Comparison of ENCODE assay signal across 8 cellular contexts in the genomic region with DNA sequence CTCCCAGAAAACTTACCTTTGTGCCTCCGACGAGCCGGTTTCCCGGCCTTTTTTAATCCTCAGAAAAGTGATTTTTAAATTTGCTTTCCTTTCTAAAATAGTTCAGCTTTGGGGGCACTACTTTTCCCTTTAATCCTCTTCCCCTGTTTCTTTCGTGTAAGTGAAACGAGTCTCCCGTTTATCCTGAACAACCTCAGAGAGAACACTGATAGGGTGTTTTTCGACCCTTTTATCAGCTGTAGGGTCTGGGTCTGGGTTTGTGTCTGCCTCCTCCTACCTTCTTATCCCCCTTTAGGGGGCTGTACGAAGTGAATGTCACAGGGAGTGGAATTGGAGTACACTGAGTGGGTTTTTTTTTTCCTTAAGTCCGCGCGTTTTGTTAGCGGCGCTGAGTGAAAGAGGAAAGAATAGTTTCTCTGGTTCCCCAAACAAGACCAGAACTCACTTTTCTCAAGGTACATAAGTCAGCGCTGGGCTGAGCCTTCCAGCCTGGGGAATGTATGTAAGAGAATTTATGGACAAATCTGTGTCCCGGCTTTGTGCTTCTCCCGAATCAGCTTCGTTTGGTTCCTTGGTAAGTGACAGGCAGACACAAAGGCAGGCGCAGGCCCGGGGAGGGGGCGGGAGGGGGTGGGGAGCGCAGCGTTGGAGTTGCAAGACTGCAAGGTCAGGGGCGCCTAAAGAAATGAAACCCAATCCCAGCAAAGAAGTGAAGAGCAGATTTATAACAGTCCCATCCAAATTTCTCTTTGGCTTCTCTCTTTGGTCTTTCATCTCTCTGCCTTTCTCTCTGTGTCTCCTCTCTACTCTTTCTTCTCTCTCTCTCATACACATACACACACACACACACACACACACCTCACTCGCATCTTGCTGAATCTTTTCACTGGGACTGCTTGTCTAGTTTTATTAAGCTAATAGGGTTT. TPM values are rescaled to one million over a fixed set of nuclear protein-coding genes. Genes with fewer than 3 reads are reported as not detected.
DNase-seq lines count a peak whose midpoint lies in the region; ATAC-seq and TF ChIP-seq lines count a peak whose summit lies in the region.

No MANE protein-coding gene starts in this region.

- CTCF ChIA-PET in naive thymus-derived CD4-positive, alpha-beta T cell (lab: Charles Lee): interaction anchor here (1.9 kb wide), 1 partner anchor 326 kb away, joined by 12 read pairs; the partner anchor contains the start of gene PPA2

- H3K27me3 ChIP-seq in naive thymus-derived CD4-positive, alpha-beta T cell (ENCODE audit: control insufficient read depth in 2 of 2, insufficient read depth in 2 of 2, low read length in 2 of 2): no peaks in the 10 kb centered on the region
- no peaks in the 10 kb centered on the region for H3K27me3 ChIP-seq in upper lobe of left lung

- H3K4me1 ChIP-seq in naive thymus-derived CD4-positive, alpha-beta T cell (ENCODE audit: control insufficient read depth in 2 of 2, insufficient read depth in 2 of 2, low read length in 2 of 2): peaks cover 0 to 6% of the 10 kb centered on the region in 2 donors
- H3K4me1 ChIP-seq in upper lobe of left lung: peaks cover 12 to 34% (median 19%) of the 10 kb centered on the region in 4 donors

- H3K4me3 ChIP-seq in fibroblast of mammary gland (ENCODE audit: control insufficient read depth, low read depth, low read length): peak overlapping the region; percentile 97
- H3K4me3 ChIP-seq in naive thymus-derived CD4-positive, alpha-beta T cell (ENCODE audit: low read length): peak overlapping the region; percentile 97
- H3K4me3 ChIP-seq in upper lobe of left lung: peak overlapping the region; percentile 75 to 87 (median 82)

- peaks cover 0 to 9% (median 0%) of the 10 kb centered on the region in 3 experiments for H3K36me3 ChIP-seq in naive thymus-derived CD4-positive, alpha-beta T cell (ENCODE audit: control insufficient read depth in 2 of 3, insufficient read depth in 3 of 3, low read length in 3 of 3)
- H3K36me3 ChIP-seq in upper lobe of left lung: no peaks in the 10 kb centered on the region

- intact Hi-C loops in activated T-helper 1 cell treated with anti-CD3 and anti-CD28 coated beads, Interleukin-12 subunit alpha, Interleukin-12 subunit beta, Interleukin-2, Interleukin-4 antibody, amounts not matched to agents 30 ng/mL and 10 ng/mL and 1 ng/mL, durations not matched to agents 14 hours and 24 hours and 36 hours (cut with micrococcal nuclease): loop anchor here (2.0 to 5.0 kb wide), 3 partner anchors 215 to 1170 kb away; partner anchors contain the start of genes AIMP1, GSTCD, INTS12 and TBCK
- intact Hi-C loops in naive thymus-derived CD4-positive, alpha-beta T cell (cut with micrococcal nuclease): loop anchor here (1.0 to 5.0 kb wide), 8 partner anchors 8 to 217 kb away; no protein-coding TSS in a partner anchor

- no peak for TF ChIP-seq POLR2A in upper lobe of left lung (IDR thresholded peaks at IDR 0.05)

- 0 to 1% methylated on average over 22 to 25 of the region's 25 CpGs for WGBS in upper lobe of left lung, 2 donors

- H3K27me3 Mint-ChIP-seq in activated T-helper 1 cell treated with anti-CD3 and anti-CD28 coated beads, Interleukin-12 subunit alpha, Interleukin-12 subunit beta, Interleukin-2, Interleukin-4 antibody, amounts not matched to agents 30 ng/mL and 10 ng/mL and 1 ng/mL, durations not matched to agents 14 hours and 24 hours and 36 hours (ENCODE audit: insufficient read depth): no peaks in the 10 kb centered on the region
- H3K27me3 Mint-ChIP-seq in naive thymus-derived CD4-positive, alpha-beta T cell: peaks cover 0 to 3% (median 0%) of the 10 kb centered on the region in 5 donors

- peaks cover 7% of the 10 kb centered on the region for H3K36me3 Mint-ChIP-seq in activated T-helper 1 cell treated with anti-CD3 and anti-CD28 coated beads, Interleukin-12 subunit alpha, Interleukin-12 subunit beta, Interleukin-2, Interleukin-4 antibody, amounts not matched to agents 30 ng/mL and 10 ng/mL and 1 ng/mL, durations not matched to agents 14 hours and 24 hours and 36 hours (ENCODE audit: low read depth)
- peaks cover 0 to 5% (median 0%) of the 10 kb centered on the region in 5 donors for H3K36me3 Mint-ChIP-seq in naive thymus-derived CD4-positive, alpha-beta T cell

- peak overlapping the region; percentile 80 for H3K27ac ChIP-seq in naive thymus-derived CD4-positive, alpha-beta T cell (ENCODE audit: low read depth, low read length)
- peak overlapping the region; percentile 92 to 97 (median 93) for H3K27ac ChIP-seq in upper lobe of left lung

- peak overlapping the region; percentile 92 for H3K4me3 Mint-ChIP-seq in activated T-helper 1 cell treated with anti-CD3 and anti-CD28 coated beads, Interleukin-12 subunit alpha, Interleukin-12 subunit beta, Interleukin-2, Interleukin-4 antibody, amounts not matched to agents 30 ng/mL and 10 ng/mL and 1 ng/mL, durations not matched to agents 14 hours and 24 hours and 36 hours
- H3K4me3 Mint-ChIP-seq in naive thymus-derived CD4-positive, alpha-beta T cell: peak overlapping the region; percentile 95 to 100 (median 100)

- peak overlapping the region; percentile 98 for H3K27ac Mint-ChIP-seq in activated T-helper 1 cell treated with anti-CD3 and anti-CD28 coated beads, Interleukin-12 subunit alpha, Interleukin-12 subunit beta, Interleukin-2, Interleukin-4 antibody, amounts not matched to agents 30 ng/mL and 10 ng/mL and 1 ng/mL, durations not matched to agents 14 hours and 24 hours and 36 hours
- peak overlapping the region; percentile 92 to 100 (median 98) for H3K27ac Mint-ChIP-seq in naive thymus-derived CD4-positive, alpha-beta T cell

- H3K9me3 ChIP-seq in naive thymus-derived CD4-positive, alpha-beta T cell (ENCODE audit: control insufficient read depth in 2 of 3, low read length in 3 of 3): no peaks in the 10 kb centered on the region
- no peaks in the 10 kb centered on the region for H3K9me3 ChIP-seq in upper lobe of left lung

- no peak for ATAC-seq in naive thymus-derived CD4-positive, alpha-beta T cell
- ATAC-seq in upper lobe of left lung (ENCODE audit: low FRiP score in 2 of 2): peak in 1 of 2 donors; percentile 54
- ATAC-seq in HG02852 (IDR thresholded peaks at IDR 0.05; ENCODE audit: unreplicated experiment): no peak

- DNase-seq in activated CD4-positive, CD25-positive, alpha-beta regulatory T cell treated with anti-CD3 and anti-CD28 coated beads, Interleukin-2, amount 50 U/mL, for 72 hours: peak; percentile 30
- no peak for DNase-seq in activated CD4-positive, CD25-positive, alpha-beta regulatory T cell (lab: John Stamatoyannopoulos, UW)
- DNase-seq in NCI-H524 (lab: John Stamatoyannopoulos, UW) (peak; percentile 50 to 54), fibroblast of mammary gland (ENCODE audit: low read depth) (peak; percentile 34), upper lobe of left lung (peak; percentile 24 to 45)
- no peak for DNase-seq in activated T-helper 1 cell treated with anti-CD3 and anti-CD28 coated beads, Interleukin-12 subunit alpha, Interleukin-12 subunit beta, Interleukin-2, Interleukin-4 antibody, amounts not matched to agents 30 ng/mL and 10 ng/mL and 1 ng/mL, durations not matched to agents 14 hours and 24 hours and 36 hours (ENCODE audit: low spot score)
- DNase-seq in naive thymus-derived CD4-positive, alpha-beta T cell: peak in 7 of 9 donors; percentile 16 to 39 (median 21)

- peaks cover 50% of the 10 kb centered on the region for H3K4me1 Mint-ChIP-seq in activated T-helper 1 cell treated with anti-CD3 and anti-CD28 coated beads, Interleukin-12 subunit alpha, Interleukin-12 subunit beta, Interleukin-2, Interleukin-4 antibody, amounts not matched to agents 30 ng/mL and 10 ng/mL and 1 ng/mL, durations not matched to agents 14 hours and 24 hours and 36 hours (ENCODE audit: low read depth)
- H3K4me1 Mint-ChIP-seq in naive thymus-derived CD4-positive, alpha-beta T cell: peaks cover 31 to 41% (median 34%) of the 10 kb centered on the region in 7 donors

- no peak for TF ChIP-seq EP300 in upper lobe of left lung (IDR thresholded peaks at IDR 0.05)

- TF ChIP-seq CTCF in fibroblast of mammary gland (conservative IDR thresholded peaks at IDR 0.05; ENCODE audit: control insufficient read depth, insufficient read depth, low read depth, low read length) (no peak), upper lobe of left lung (IDR thresholded peaks at IDR 0.05) (no peak)

- POLR2A ChIA-PET in naive thymus-derived CD4-positive, alpha-beta T cell (lab: Charles Lee): interaction anchor here (0.9 to 1.6 kb wide), 3 partner anchors 15 to 327 kb away, joined by 3 to 11 read pairs (median 3); partner anchors contain the start of gene PPA2

- H3K9me3 Mint-ChIP-seq in activated T-helper 1 cell treated with anti-CD3 and anti-CD28 coated beads, Interleukin-12 subunit alpha, Interleukin-12 subunit beta, Interleukin-2, Interleukin-4 antibody, amounts not matched to agents 30 ng/mL and 10 ng/mL and 1 ng/mL, durations not matched to agents 14 hours and 24 hours and 36 hours: no peaks in the 10 kb centered on the region
- H3K9me3 Mint-ChIP-seq in naive thymus-derived CD4-positive, alpha-beta T cell: no peaks in the 10 kb centered on the region

RNA-seq across cellular contexts. Expression of gene TET2, which starts 0.8 kb away (rescaled TPM):
- total RNA-seq in activated T-helper 1 cell treated with anti-CD3 and anti-CD28 coated beads, Interleukin-12 subunit alpha, Interleukin-12 subunit beta, Interleukin-2, Interleukin-4 antibody, amounts not matched to agents 30 ng/mL and 10 ng/mL and 1 ng/mL, durations not matched to agents 14 hours and 24 hours and 36 hours: 28.7 and 28.8 TPM in 2 replicates
- total RNA-seq in naive thymus-derived CD4-positive, alpha-beta T cell: 10 to 100 TPM; 15.2 to 78.4 (median 32.2) TPM
- 10 to 100 TPM; 12.8 to 17.5 TPM for polyA plus RNA-seq in naive thymus-derived CD4-positive, alpha-beta T cell
- total RNA-seq in upper lobe of left lung: 10 to 100 TPM; 25.1 to 41.9 (median 29.7) TPM

Comparison
In these comparisons a context has a peak if more than half of its experiments do, and no peak if none do; other contexts are left out.
1. DNase-seq: peak in activated CD4-positive, CD25-positive, alpha-beta regulatory T cell treated with anti-CD3 and anti-CD28 coated beads, Interleukin-2, amount 50 U/mL, for 72 hours (single experiment), NCI-H524 (2 of 2), fibroblast of mammary gland (single experiment), naive thymus-derived CD4-positive, alpha-beta T cell (7 of 9) and upper lobe of left lung (2 of 2); none in activated CD4-positive, CD25-positive, alpha-beta regulatory T cell (0 of 4) and activated T-helper 1 cell treated with anti-CD3 and anti-CD28 coated beads, Interleukin-12 subunit alpha, Interleukin-12 subunit beta, Interleukin-2, Interleukin-4 antibody, amounts not matched to agents 30 ng/mL and 10 ng/mL and 1 ng/mL, durations not matched to agents 14 hours and 24 hours and 36 hours (single experiment).
2. Peak in every context shown above with its lines, with median percentiles within 50 percentile points of each other: H3K4me3 ChIP-seq.